Comparison of ENCODE assay signal across 9 cellular contexts in the genomic region with DNA sequence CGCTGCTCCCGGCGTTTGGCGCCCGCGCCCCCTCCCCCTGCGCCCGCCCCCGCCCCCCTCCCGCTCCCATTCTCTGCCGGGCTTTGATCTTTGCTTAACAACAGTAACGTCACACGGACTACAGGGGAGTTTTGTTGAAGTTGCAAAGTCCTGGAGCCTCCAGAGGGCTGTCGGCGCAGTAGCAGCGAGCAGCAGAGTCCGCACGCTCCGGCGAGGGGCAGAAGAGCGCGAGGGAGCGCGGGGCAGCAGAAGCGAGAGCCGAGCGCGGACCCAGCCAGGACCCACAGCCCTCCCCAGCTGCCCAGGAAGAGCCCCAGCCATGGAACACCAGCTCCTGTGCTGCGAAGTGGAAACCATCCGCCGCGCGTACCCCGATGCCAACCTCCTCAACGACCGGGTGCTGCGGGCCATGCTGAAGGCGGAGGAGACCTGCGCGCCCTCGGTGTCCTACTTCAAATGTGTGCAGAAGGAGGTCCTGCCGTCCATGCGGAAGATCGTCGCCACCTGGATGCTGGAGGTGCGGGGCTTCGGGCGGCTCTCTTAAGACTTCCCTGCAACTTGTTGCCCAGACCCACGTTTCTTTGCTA. TPM values are rescaled to one million over a fixed set of nuclear protein-coding genes. Genes with fewer than 3 reads are reported as not detected.
DNase-seq lines count a peak whose midpoint lies in the region; ATAC-seq lines count a peak whose summit lies in the region.
"Had no signal": no experiment of that assay in that cellular context is flagged by ENCODE, and none has a peak within 500 bp of the region (broad histone marks: within the 10 kb centered on the region; RNA-seq: fewer than 3 reads in every experiment).

CCND1 (plus strand) TSS at position 162 of the 587 bp plus-strand sequence; CDS start at position 320, 158 bp downstream.

- no peaks in the 10 kb centered on the region for H3K36me3 Mint-ChIP-seq in T-helper 1 cell treated with Interleukin-12 subunit alpha and Interleukin-12 subunit beta and Interleukin-4 antibody, amounts not matched to agents 30 μg/mL and 1 μg/mL, for 36 hours (ENCODE audit: low read depth)
- no peaks in the 10 kb centered on the region for H3K36me3 Mint-ChIP-seq in dendritic cell treated with granulocyte-macrophage colony-stimulating factor and Interleukin-4, amounts not matched to agents 40 ng/mL and 50 ng/mL, for 4 days (ENCODE audit: low read depth)
- H3K36me3 Mint-ChIP-seq: activated naive CD4-positive, alpha-beta T cell treated with anti-CD3 and anti-CD28 coated beads, Interleukin-2, amount 50 U/mL, for 72 hours had no signal

- in situ Hi-C loops in KBM-7 (cut with MboI; ENCODE audit: low pct_unique_long_range_greater_than_20kb, low sequenced_read_pairs), result no loop called here

- H3K4me3 Mint-ChIP-seq in T-helper 1 cell treated with Interleukin-12 subunit alpha and Interleukin-12 subunit beta and Interleukin-4 antibody, amounts not matched to agents 30 μg/mL and 1 μg/mL, for 36 hours, result peak within 1 kb of the TSS; percentile 62
- H3K4me3 Mint-ChIP-seq in dendritic cell treated with granulocyte-macrophage colony-stimulating factor and Interleukin-4, amounts not matched to agents 40 ng/mL and 50 ng/mL, for 4 days, result peak within 1 kb of the TSS; percentile 71

- intact Hi-C loops in dendritic cell treated with granulocyte-macrophage colony-stimulating factor and Interleukin-4, amounts not matched to agents 40 ng/mL and 50 ng/mL, for 4 days (cut with micrococcal nuclease), result no loop called here
- intact Hi-C loops in left colon (cut with DNase I, micrococcal nuclease), result loop anchor here (5.0 to 10.0 kb wide), 2 partner anchors 346 to 539 kb away; partner anchors contain the start of gene MYEOV (in 1 of the 2)

- DNase-seq in ELR (ENCODE audit: low read depth) (peak; percentile 94), KBM-7 (peak; percentile 28), left colon (peak; percentile 67 to 82), NCI-H2107 (lab: John Stamatoyannopoulos, UW) (no peak)
- peak; percentile 58 for DNase-seq in stimulated activated CD4-positive, alpha-beta T cell treated with anti-CD3 and anti-CD28 coated beads, Interleukin-15, amount 100 ng/mL, for 24 hours

- peak; percentile 47 for ATAC-seq in left colon
- ATAC-seq in HG03342 (IDR thresholded peaks at IDR 0.05; ENCODE audit: unreplicated experiment), result no peak

- no peaks in the 10 kb centered on the region for H3K9me3 Mint-ChIP-seq in T-helper 1 cell treated with Interleukin-12 subunit alpha and Interleukin-12 subunit beta and Interleukin-4 antibody, amounts not matched to agents 30 μg/mL and 1 μg/mL, for 36 hours
- H3K9me3 Mint-ChIP-seq in dendritic cell treated with granulocyte-macrophage colony-stimulating factor and Interleukin-4, amounts not matched to agents 40 ng/mL and 50 ng/mL, for 4 days, result no peaks in the 10 kb centered on the region
- H3K9me3 Mint-ChIP-seq: activated naive CD4-positive, alpha-beta T cell treated with anti-CD3 and anti-CD28 coated beads, Interleukin-2, amount 50 U/mL, for 72 hours had no signal

- peaks cover 6% of the 10 kb centered on the region for H3K4me1 Mint-ChIP-seq in T-helper 1 cell treated with Interleukin-12 subunit alpha and Interleukin-12 subunit beta and Interleukin-4 antibody, amounts not matched to agents 30 μg/mL and 1 μg/mL, for 36 hours (ENCODE audit: low read depth)
- H3K4me1 Mint-ChIP-seq in dendritic cell treated with granulocyte-macrophage colony-stimulating factor and Interleukin-4, amounts not matched to agents 40 ng/mL and 50 ng/mL, for 4 days (ENCODE audit: low read depth), result peaks cover 39% of the 10 kb centered on the region

- H3K27me3 Mint-ChIP-seq in T-helper 1 cell treated with Interleukin-12 subunit alpha and Interleukin-12 subunit beta and Interleukin-4 antibody, amounts not matched to agents 30 μg/mL and 1 μg/mL, for 36 hours (ENCODE audit: low read depth), result peaks cover 44% of the 10 kb centered on the region
- H3K27me3 Mint-ChIP-seq in dendritic cell treated with granulocyte-macrophage colony-stimulating factor and Interleukin-4, amounts not matched to agents 40 ng/mL and 50 ng/mL, for 4 days, result peaks cover 84% of the 10 kb centered on the region

- peak within 1 kb of the TSS; percentile 59 for H3K27ac Mint-ChIP-seq in T-helper 1 cell treated with Interleukin-12 subunit alpha and Interleukin-12 subunit beta and Interleukin-4 antibody, amounts not matched to agents 30 μg/mL and 1 μg/mL, for 36 hours
- no peak within 1 kb of the TSS for H3K27ac Mint-ChIP-seq in dendritic cell treated with granulocyte-macrophage colony-stimulating factor and Interleukin-4, amounts not matched to agents 40 ng/mL and 50 ng/mL, for 4 days

RNA-seq across cellular contexts. Expression of gene CCND1, which starts in this region (rescaled TPM):
- 10 to 100 TPM; 56.5 to 83.5 TPM for total RNA-seq in left colon
